1 cellular context compared by ENCODE assay signal in genomic region chr3:111080357-111080937, GRCh38.
A peak's percentile ranks its signal among the peaks of the same experiment; 100 is the strongest.
TF ChIP-seq lines count a peak whose summit lies in the region.

No MANE protein-coding gene starts in this region.

TF ChIP-seq in H1, 55 proteins besides CTCF, POLR2A, EP300 and RAD21:
- no peak for TF ChIP-seq KDM4A (IDR thresholded peaks at IDR 0.05; ENCODE audit: low read depth, low read length, severe bottlenecking)
- peak; percentile 30; the same call in 1 of the 2 replicates for TF ChIP-seq CEBPB (IDR thresholded peaks at IDR 0.05; ENCODE audit: low read depth, low read length)
